10 cellular contexts compared by ENCODE assay signal in genomic region chr6:128882560-128882959, GRCh38. TPM values are rescaled to one million over a fixed set of nuclear protein-coding genes. Genes with fewer than 3 reads are reported as not detected.
A peak's percentile ranks its signal among the peaks of the same experiment; 100 is the strongest.
DNase-seq lines count a peak whose midpoint lies in the region; FAIRE-seq and TF ChIP-seq lines count a peak whose summit lies in the region.
"Had no signal": no experiment of that assay in that cellular context is flagged by ENCODE, and none has a peak within 500 bp of the region (broad histone marks: within the 10 kb centered on the region; RNA-seq: fewer than 3 reads in every experiment).

No MANE protein-coding gene starts in this region.

- peak overlapping the region; percentile 74 for H3K4me3 ChIP-seq in astrocyte (ENCODE audit: insufficient read depth, low read depth, low read length)
- peak overlapping the region; percentile 92 to 94 (median 94) for H3K4me3 ChIP-seq in skeletal muscle tissue (ENCODE audit: low read length in 3 of 3)

- H3K9me3 ChIP-seq in H9 (ENCODE audit: control insufficient read depth, low read depth, low read length) (no peaks in the 10 kb centered on the region), astrocyte (ENCODE audit: insufficient read depth, low read depth, low read length) (no peaks in the 10 kb centered on the region), skeletal muscle tissue (ENCODE audit: control insufficient read depth in 3 of 3, low read length in 3 of 3) (no peaks in the 10 kb centered on the region)

- H4K20me1 ChIP-seq in H9 (ENCODE audit: control insufficient read depth, insufficient read depth, insufficient read length) (no peaks in the 10 kb centered on the region), astrocyte (ENCODE audit: insufficient read depth, low read length) (no peaks in the 10 kb centered on the region)

- H3K4me2 ChIP-seq in H9 (ENCODE audit: insufficient read depth, insufficient read length, low read length) (peak overlapping the region; percentile 79), astrocyte (ENCODE audit: low read length) (peak overlapping the region; percentile 93)

- H3K27me3 Mint-ChIP-seq in H9 (ENCODE audit: low read depth) (no peaks in the 10 kb centered on the region), astrocyte (ENCODE audit: low read depth, unreplicated experiment) (no peaks in the 10 kb centered on the region)

- no CpG with 5 or more reads among the region's 2 CpGs for WGBS in H9 (ENCODE audit: extremely low coverage, insufficient read length, low lambda C conversion rate)

- no peaks in the 10 kb centered on the region for H3K79me2 ChIP-seq in H9 (ENCODE audit: insufficient read depth, low read length)
- no peaks in the 10 kb centered on the region for H3K79me2 ChIP-seq in astrocyte (ENCODE audit: insufficient read depth, low read length)

- H2AFZ ChIP-seq in H9 (ENCODE audit: low read length) (peak overlapping the region; percentile 2), astrocyte (ENCODE audit: low read depth, low read length) (peak overlapping the region; percentile 98)

- H3K18ac ChIP-seq in H9 (ENCODE audit: insufficient read length, low read depth, low read length) = no peak overlapping the region

- no peak for TF ChIP-seq CTCF in H9 (conservative IDR thresholded peaks at IDR 0.05)
- no peak for TF ChIP-seq CTCF in astrocyte (IDR thresholded peaks at IDR 0.05; ENCODE audit: insufficient read depth, low read depth, low read length)

- no peak overlapping the region for H3T11ph ChIP-seq in H9 (ENCODE audit: low read length)

- no peak overlapping the region for H4K5ac ChIP-seq in H9 (ENCODE audit: insufficient read length, low read depth, low read length)

- no peak overlapping the region for H3K23ac ChIP-seq in H9 (ENCODE audit: insufficient read length, low read depth, low read length)

- H3K4me3 Mint-ChIP-seq in H9 (peak overlapping the region; percentile 68 to 77), astrocyte (ENCODE audit: unreplicated experiment) (no peak overlapping the region)

- H2BK120ac ChIP-seq in H9 (ENCODE audit: low read depth, low read length, poor library complexity, severe bottlenecking) = no peak overlapping the region

- no peak overlapping the region for H3K56ac ChIP-seq in H9 (ENCODE audit: insufficient read length, low read depth, low read length)

- no peak overlapping the region for H4K91ac ChIP-seq in H9 (ENCODE audit: insufficient read length, low read depth, low read length)

- H2BK12ac ChIP-seq in H9 (ENCODE audit: insufficient read length, low read depth, low read length) = no peak overlapping the region

- H3K9ac ChIP-seq in H9 (ENCODE audit: extremely low read depth, insufficient read length, low read length) (no peak overlapping the region), astrocyte (ENCODE audit: low read length) (peak overlapping the region; percentile 76), skeletal muscle tissue (ENCODE audit: low read depth in 1 of 3, low read length in 3 of 3) (peak overlapping the region; percentile 55 to 91 (median 81))

- H2AK5ac ChIP-seq in H9 (ENCODE audit: insufficient read length, low read length) = no peak overlapping the region

- H3K36me3 ChIP-seq in astrocyte (ENCODE audit: insufficient read depth, low read length) (no peaks in the 10 kb centered on the region), skeletal muscle tissue (ENCODE audit: control insufficient read depth in 3 of 3, insufficient read depth in 3 of 3, low read length in 3 of 3) (no peaks in the 10 kb centered on the region)

- H3K4ac ChIP-seq in H9 (ENCODE audit: low read depth, low read length) = no peak overlapping the region

- H3K36me3 Mint-ChIP-seq in H9 (ENCODE audit: insufficient read depth in 1 of 3, low read depth in 3 of 3) (no peaks in the 10 kb centered on the region), astrocyte (ENCODE audit: low read depth, unreplicated experiment) (no peaks in the 10 kb centered on the region)

- peak; percentile 36 for DNase-seq in H9
- DNase-seq in astrocyte (ENCODE audit: low read depth) = no peak
- peak; percentile 7 for DNase-seq in iPS DF 19.7 (ENCODE audit: low read depth, low spot score)
- DNase-seq in OCI-M2 (lab: John Stamatoyannopoulos, UW; ENCODE audit: unreplicated experiment) = no peak
- DNase-seq in T-helper 1 cell = no peak
- DNase-seq in activated CD4-positive, CD25-positive, alpha-beta regulatory T cell (lab: John Stamatoyannopoulos, UW) = no peak
- no peak for DNase-seq in NCI-H748 treated with DMSO at 0.1 percent for 48 hours (lab: John Stamatoyannopoulos, UW)
- DNase-seq: activated CD4-positive, alpha-beta T cell treated with anti-CD3 and anti-CD28 coated beads, Interleukin-2, amount 50 U/mL, for 48 hours had no signal

- H3K4me1 Mint-ChIP-seq in H9 = peaks cover 12% of the 10 kb centered on the region in 2 experiments
- peaks cover 1% of the 10 kb centered on the region for H3K4me1 Mint-ChIP-seq in astrocyte (ENCODE audit: low read depth, unreplicated experiment)

- H3K4me1 ChIP-seq in H9 (ENCODE audit: insufficient read depth, low read length) (no peaks in the 10 kb centered on the region; the same call in 1 of the 2 replicates), astrocyte (ENCODE audit: insufficient read depth, low read length) (no peaks in the 10 kb centered on the region), skeletal muscle tissue (ENCODE audit: control insufficient read depth in 3 of 3, insufficient read depth in 3 of 3, low read length in 3 of 3) (peaks cover 0 to 10% (median 6%) of the 10 kb centered on the region in 3 donors)

- H2BK20ac ChIP-seq in H9 (ENCODE audit: low read depth, low read length, poor library complexity, severe bottlenecking) = no peak overlapping the region

- no peak overlapping the region for H2BK15ac ChIP-seq in H9 (ENCODE audit: low read depth, low read length)

- H3K79me1 ChIP-seq in H9 (ENCODE audit: insufficient read depth, low read depth, low read length, poor library complexity, severe bottlenecking) = no peaks in the 10 kb centered on the region

- H3K27ac Mint-ChIP-seq in H9 = no peak overlapping the region
- no peak overlapping the region for H3K27ac Mint-ChIP-seq in astrocyte (ENCODE audit: unreplicated experiment)

- H3K9me3 Mint-ChIP-seq in H9 = no peaks in the 10 kb centered on the region; a peak in 1 of 5 replicates
- H3K9me3 Mint-ChIP-seq in astrocyte (ENCODE audit: unreplicated experiment) = no peaks in the 10 kb centered on the region

- no peak overlapping the region for H2BK5ac ChIP-seq in H9 (ENCODE audit: insufficient read length, low read length)

- H3K14ac ChIP-seq in H9 (ENCODE audit: insufficient read depth, low read length) = no peak overlapping the region

- no peak overlapping the region for H4K8ac ChIP-seq in H9 (replicated peaks; ENCODE audit: insufficient read length, low read depth, low read length)

- peaks cover 7% of the 10 kb centered on the region for H3K23me2 ChIP-seq in H9 (ENCODE audit: insufficient read length, low read depth, low read length, poor library complexity, severe bottlenecking)

- H3K27ac ChIP-seq in H9 (ENCODE audit: insufficient read length, low read depth, low read length) (no peak overlapping the region), astrocyte (ENCODE audit: low read depth, low read length) (peak overlapping the region; percentile 17), skeletal muscle tissue (ENCODE audit: low read depth, low read length) (peak overlapping the region; percentile 71)

- no peaks in the 10 kb centered on the region for H3K27me3 ChIP-seq in H9 (ENCODE audit: insufficient read depth, low read length)
- H3K27me3 ChIP-seq in astrocyte (ENCODE audit: insufficient read depth, low read length) = no peaks in the 10 kb centered on the region
- H3K27me3 ChIP-seq in skeletal muscle tissue (ENCODE audit: control insufficient read depth in 3 of 3, insufficient read depth in 3 of 3, low read length in 3 of 3) = no peaks in the 10 kb centered on the region

- peak; percentile 68 for FAIRE-seq in astrocyte (lab: Jason Lieb, UNC)
- FAIRE-seq: colon had no signal

RNA-seq across cellular contexts. Expression of gene LAMA2, which starts 0.4 kb away (rescaled TPM):
- total RNA-seq in H9 (2021) (3.7 and 4.2 TPM in 2 replicates), astrocyte (1.7 and 1.8 TPM in 2 replicates), skeletal muscle tissue (187 TPM)

Comparison
In these comparisons a context has a peak if more than half of its experiments do, and no peak if none do; other contexts are left out.
1. DNase-seq: peak in H9 (single experiment) and iPS DF 19.7 (single experiment); none in astrocyte (single experiment), OCI-M2 (single experiment), T-helper 1 cell (0 of 5), activated CD4-positive, CD25-positive, alpha-beta regulatory T cell (0 of 4) and NCI-H748 treated with DMSO at 0.1 percent for 48 hours (single experiment).
2. RNA of gene LAMA2, which starts 0.4 kb away (total RNA-seq): 187 TPM in skeletal muscle tissue (single experiment); 3.7 to 4.2 TPM in H9 and 1.7 to 1.8 TPM in astrocyte; every median in the first group is over 10 times any median in the second.